In the genomic region with DNA sequence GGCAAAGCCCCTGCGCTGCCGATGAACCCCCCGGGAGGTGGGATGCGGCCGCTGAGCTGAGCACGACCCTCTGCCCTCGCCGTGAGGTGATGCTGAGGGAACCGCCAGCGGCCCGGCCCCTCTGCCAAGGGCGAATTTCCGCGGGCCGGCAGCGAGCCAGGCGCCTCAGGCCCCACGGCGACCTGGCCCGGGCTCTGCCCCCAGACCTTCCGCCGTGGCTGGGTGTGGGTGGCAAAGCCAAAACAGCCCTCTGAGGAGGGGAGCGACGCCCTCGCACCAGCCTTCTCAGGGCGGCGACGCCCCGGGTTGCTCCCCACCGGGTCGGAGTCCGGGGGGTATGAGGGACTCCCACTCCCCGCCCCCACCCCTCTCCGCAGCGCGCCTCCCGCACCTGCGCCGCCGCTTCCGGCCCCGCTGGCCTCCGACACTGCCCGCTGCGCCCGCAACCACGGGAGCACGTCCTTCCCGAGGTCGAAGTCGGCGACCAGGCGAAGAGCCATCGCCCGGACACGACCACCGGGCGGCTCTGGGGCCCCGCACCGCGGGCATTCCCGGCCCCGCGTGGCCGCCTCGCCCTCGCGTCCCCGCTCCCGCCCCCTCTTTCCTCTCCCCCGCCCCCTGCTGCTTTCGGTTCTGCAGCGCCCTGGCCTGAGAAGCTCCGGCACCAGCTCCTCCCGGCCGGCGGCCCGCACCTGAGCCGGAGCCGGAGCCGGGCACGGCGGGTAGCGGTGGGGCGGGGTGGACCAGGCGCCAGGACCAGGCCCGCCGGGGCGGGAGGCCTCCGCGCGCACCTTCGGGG, we compare ENCODE assay signal across 1 cellular context.
A peak's percentile ranks its signal among the peaks of the same experiment; 100 is the strongest.
TF ChIP-seq lines count a peak whose summit lies in the region.

A gene with protein sequence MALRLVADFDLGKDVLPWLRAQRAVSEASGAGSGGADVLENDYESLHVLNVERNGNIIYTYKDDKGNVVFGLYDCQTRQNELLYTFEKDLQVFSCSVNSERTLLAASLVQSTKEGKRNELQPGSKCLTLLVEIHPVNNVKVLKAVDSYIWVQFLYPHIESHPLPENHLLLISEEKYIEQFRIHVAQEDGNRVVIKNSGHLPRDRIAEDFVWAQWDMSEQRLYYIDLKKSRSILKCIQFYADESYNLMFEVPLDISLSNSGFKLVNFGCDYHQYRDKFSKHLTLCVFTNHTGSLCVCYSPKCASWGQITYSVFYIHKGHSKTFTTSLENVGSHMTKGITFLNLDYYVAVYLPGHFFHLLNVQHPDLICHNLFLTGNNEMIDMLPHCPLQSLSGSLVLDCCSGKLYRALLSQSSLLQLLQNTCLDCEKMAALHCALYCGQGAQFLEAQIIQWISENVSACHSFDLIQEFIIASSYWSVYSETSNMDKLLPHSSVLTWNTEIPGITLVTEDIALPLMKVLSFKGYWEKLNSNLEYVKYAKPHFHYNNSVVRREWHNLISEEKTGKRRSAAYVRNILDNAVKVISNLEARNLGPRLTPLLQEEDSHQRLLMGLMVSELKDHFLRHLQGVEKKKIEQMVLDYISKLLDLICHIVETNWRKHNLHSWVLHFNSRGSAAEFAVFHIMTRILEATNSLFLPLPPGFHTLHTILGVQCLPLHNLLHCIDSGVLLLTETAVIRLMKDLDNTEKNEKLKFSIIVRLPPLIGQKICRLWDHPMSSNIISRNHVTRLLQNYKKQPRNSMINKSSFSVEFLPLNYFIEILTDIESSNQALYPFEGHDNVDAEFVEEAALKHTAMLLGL (minus strand): TSS at position 528 of the 799 bp plus-strand sequence. CDS start 28 bp downstream, at position 500.

TF ChIP-seq in HepG2, 621 proteins besides CTCF, POLR2A, EP300 and RAD21 (continued from another document and continues in another):
- TF ChIP-seq, protein P1, sequence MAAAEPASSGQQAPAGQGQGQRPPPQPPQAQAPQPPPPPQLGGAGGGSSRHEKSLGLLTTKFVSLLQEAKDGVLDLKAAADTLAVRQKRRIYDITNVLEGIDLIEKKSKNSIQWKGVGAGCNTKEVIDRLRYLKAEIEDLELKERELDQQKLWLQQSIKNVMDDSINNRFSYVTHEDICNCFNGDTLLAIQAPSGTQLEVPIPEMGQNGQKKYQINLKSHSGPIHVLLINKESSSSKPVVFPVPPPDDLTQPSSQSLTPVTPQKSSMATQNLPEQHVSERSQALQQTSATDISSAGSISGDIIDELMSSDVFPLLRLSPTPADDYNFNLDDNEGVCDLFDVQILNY (CRISPR knock-in tag; conservative IDR thresholded peaks at IDR 0.05) = peak; percentile 22; the same call in 1 of the 2 replicates
- TF ChIP-seq BORCS8-MEF2B (CRISPR knock-in tag; IDR thresholded peaks at IDR 0.05) (peak; percentile 63), AKAP8 (CRISPR knock-in tag; IDR thresholded peaks at IDR 0.05) (peak; percentile 58; the same call in 1 of the 2 replicates), GABPA (IDR thresholded peaks at IDR 0.05; ENCODE audit: low read depth, low read length) (peak; percentile 36), GABPA (CRISPR knock-in tag; IDR thresholded peaks at IDR 0.05; ENCODE audit: low read depth) (no peak), SP1 (IDR thresholded peaks at IDR 0.05) (no peak), SP1 (CRISPR knock-in tag; IDR thresholded peaks at IDR 0.05) (no peak), ZNF720 (CRISPR knock-in tag; IDR thresholded peaks at IDR 0.05) (no peak), ZNF121 (CRISPR knock-in tag; IDR thresholded peaks at IDR 0.05) (no peak; the same call in 1 of the 2 replicates), ZNF790 (CRISPR knock-in tag; IDR thresholded peaks at IDR 0.05; ENCODE audit: borderline replicate concordance) (0 out of 2 replicates have a peak, but pooled peaks have one; percentile 33), KMT2A (CRISPR knock-in tag; IDR thresholded peaks at IDR 0.05) (peak; percentile 86; the same call in 1 of the 2 replicates), ZNF674 (CRISPR knock-in tag; IDR thresholded peaks at IDR 0.05; ENCODE audit: low read depth) (0 out of 2 replicates have a peak, but pooled peaks have one; percentile 80), ZNF792 (CRISPR knock-in tag; IDR thresholded peaks at IDR 0.05) (no peak), ZNF451 (CRISPR knock-in tag; IDR thresholded peaks at IDR 0.05) (peak; percentile 70; the same call in 1 of the 2 replicates), ZNF614 (CRISPR knock-in tag; IDR thresholded peaks at IDR 0.05; ENCODE audit: borderline replicate concordance) (no peak), REL (CRISPR knock-in tag; conservative IDR thresholded peaks at IDR 0.05) (peak; percentile 84; the same call in 1 of the 2 replicates), MAZ (IDR thresholded peaks at IDR 0.05; ENCODE audit: borderline replicate concordance, low read depth, low read length) (0 out of 2 replicates have a peak, but pooled peaks have one; percentile 19), MAZ (CRISPR knock-in tag; IDR thresholded peaks at IDR 0.05; ENCODE audit: low read depth) (no peak)
- TF ChIP-seq, protein P2, sequence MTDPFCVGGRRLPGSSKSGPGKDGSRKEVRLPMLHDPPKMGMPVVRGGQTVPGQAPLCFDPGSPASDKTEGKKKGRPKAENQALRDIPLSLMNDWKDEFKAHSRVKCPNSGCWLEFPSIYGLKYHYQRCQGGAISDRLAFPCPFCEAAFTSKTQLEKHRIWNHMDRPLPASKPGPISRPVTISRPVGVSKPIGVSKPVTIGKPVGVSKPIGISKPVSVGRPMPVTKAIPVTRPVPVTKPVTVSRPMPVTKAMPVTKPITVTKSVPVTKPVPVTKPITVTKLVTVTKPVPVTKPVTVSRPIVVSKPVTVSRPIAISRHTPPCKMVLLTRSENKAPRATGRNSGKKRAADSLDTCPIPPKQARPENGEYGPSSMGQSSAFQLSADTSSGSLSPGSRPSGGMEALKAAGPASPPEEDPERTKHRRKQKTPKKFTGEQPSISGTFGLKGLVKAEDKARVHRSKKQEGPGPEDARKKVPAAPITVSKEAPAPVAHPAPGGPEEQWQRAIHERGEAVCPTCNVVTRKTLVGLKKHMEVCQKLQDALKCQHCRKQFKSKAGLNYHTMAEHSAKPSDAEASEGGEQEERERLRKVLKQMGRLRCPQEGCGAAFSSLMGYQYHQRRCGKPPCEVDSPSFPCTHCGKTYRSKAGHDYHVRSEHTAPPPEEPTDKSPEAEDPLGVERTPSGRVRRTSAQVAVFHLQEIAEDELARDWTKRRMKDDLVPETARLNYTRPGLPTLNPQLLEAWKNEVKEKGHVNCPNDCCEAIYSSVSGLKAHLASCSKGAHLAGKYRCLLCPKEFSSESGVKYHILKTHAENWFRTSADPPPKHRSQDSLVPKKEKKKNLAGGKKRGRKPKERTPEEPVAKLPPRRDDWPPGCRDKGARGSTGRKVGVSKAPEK (CRISPR knock-in tag; IDR thresholded peaks at IDR 0.05; ENCODE audit: borderline replicate concordance) = 0 out of 2 replicates have a peak, but pooled peaks have one; percentile 60
- TF ChIP-seq, protein P3, sequence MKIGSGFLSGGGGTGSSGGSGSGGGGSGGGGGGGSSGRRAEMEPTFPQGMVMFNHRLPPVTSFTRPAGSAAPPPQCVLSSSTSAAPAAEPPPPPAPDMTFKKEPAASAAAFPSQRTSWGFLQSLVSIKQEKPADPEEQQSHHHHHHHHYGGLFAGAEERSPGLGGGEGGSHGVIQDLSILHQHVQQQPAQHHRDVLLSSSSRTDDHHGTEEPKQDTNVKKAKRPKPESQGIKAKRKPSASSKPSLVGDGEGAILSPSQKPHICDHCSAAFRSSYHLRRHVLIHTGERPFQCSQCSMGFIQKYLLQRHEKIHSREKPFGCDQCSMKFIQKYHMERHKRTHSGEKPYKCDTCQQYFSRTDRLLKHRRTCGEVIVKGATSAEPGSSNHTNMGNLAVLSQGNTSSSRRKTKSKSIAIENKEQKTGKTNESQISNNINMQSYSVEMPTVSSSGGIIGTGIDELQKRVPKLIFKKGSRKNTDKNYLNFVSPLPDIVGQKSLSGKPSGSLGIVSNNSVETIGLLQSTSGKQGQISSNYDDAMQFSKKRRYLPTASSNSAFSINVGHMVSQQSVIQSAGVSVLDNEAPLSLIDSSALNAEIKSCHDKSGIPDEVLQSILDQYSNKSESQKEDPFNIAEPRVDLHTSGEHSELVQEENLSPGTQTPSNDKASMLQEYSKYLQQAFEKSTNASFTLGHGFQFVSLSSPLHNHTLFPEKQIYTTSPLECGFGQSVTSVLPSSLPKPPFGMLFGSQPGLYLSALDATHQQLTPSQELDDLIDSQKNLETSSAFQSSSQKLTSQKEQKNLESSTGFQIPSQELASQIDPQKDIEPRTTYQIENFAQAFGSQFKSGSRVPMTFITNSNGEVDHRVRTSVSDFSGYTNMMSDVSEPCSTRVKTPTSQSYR (CRISPR knock-in tag; IDR thresholded peaks at IDR 0.05; ENCODE audit: borderline replicate concordance) = peak; percentile 64; the same call in 1 of the 2 replicates
- TF ChIP-seq, protein P4, sequence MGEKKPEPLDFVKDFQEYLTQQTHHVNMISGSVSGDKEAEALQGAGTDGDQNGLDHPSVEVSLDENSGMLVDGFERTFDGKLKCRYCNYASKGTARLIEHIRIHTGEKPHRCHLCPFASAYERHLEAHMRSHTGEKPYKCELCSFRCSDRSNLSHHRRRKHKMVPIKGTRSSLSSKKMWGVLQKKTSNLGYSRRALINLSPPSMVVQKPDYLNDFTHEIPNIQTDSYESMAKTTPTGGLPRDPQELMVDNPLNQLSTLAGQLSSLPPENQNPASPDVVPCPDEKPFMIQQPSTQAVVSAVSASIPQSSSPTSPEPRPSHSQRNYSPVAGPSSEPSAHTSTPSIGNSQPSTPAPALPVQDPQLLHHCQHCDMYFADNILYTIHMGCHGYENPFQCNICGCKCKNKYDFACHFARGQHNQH (CRISPR knock-in tag; IDR thresholded peaks at IDR 0.05) = no peak
- TF ChIP-seq, protein P5, sequence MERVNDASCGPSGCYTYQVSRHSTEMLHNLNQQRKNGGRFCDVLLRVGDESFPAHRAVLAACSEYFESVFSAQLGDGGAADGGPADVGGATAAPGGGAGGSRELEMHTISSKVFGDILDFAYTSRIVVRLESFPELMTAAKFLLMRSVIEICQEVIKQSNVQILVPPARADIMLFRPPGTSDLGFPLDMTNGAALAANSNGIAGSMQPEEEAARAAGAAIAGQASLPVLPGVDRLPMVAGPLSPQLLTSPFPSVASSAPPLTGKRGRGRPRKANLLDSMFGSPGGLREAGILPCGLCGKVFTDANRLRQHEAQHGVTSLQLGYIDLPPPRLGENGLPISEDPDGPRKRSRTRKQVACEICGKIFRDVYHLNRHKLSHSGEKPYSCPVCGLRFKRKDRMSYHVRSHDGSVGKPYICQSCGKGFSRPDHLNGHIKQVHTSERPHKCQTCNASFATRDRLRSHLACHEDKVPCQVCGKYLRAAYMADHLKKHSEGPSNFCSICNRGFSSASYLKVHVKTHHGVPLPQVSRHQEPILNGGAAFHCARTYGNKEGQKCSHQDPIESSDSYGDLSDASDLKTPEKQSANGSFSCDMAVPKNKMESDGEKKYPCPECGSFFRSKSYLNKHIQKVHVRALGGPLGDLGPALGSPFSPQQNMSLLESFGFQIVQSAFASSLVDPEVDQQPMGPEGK (CRISPR knock-in tag; IDR thresholded peaks at IDR 0.05) = peak; percentile 88
- TF ChIP-seq, protein P6, sequence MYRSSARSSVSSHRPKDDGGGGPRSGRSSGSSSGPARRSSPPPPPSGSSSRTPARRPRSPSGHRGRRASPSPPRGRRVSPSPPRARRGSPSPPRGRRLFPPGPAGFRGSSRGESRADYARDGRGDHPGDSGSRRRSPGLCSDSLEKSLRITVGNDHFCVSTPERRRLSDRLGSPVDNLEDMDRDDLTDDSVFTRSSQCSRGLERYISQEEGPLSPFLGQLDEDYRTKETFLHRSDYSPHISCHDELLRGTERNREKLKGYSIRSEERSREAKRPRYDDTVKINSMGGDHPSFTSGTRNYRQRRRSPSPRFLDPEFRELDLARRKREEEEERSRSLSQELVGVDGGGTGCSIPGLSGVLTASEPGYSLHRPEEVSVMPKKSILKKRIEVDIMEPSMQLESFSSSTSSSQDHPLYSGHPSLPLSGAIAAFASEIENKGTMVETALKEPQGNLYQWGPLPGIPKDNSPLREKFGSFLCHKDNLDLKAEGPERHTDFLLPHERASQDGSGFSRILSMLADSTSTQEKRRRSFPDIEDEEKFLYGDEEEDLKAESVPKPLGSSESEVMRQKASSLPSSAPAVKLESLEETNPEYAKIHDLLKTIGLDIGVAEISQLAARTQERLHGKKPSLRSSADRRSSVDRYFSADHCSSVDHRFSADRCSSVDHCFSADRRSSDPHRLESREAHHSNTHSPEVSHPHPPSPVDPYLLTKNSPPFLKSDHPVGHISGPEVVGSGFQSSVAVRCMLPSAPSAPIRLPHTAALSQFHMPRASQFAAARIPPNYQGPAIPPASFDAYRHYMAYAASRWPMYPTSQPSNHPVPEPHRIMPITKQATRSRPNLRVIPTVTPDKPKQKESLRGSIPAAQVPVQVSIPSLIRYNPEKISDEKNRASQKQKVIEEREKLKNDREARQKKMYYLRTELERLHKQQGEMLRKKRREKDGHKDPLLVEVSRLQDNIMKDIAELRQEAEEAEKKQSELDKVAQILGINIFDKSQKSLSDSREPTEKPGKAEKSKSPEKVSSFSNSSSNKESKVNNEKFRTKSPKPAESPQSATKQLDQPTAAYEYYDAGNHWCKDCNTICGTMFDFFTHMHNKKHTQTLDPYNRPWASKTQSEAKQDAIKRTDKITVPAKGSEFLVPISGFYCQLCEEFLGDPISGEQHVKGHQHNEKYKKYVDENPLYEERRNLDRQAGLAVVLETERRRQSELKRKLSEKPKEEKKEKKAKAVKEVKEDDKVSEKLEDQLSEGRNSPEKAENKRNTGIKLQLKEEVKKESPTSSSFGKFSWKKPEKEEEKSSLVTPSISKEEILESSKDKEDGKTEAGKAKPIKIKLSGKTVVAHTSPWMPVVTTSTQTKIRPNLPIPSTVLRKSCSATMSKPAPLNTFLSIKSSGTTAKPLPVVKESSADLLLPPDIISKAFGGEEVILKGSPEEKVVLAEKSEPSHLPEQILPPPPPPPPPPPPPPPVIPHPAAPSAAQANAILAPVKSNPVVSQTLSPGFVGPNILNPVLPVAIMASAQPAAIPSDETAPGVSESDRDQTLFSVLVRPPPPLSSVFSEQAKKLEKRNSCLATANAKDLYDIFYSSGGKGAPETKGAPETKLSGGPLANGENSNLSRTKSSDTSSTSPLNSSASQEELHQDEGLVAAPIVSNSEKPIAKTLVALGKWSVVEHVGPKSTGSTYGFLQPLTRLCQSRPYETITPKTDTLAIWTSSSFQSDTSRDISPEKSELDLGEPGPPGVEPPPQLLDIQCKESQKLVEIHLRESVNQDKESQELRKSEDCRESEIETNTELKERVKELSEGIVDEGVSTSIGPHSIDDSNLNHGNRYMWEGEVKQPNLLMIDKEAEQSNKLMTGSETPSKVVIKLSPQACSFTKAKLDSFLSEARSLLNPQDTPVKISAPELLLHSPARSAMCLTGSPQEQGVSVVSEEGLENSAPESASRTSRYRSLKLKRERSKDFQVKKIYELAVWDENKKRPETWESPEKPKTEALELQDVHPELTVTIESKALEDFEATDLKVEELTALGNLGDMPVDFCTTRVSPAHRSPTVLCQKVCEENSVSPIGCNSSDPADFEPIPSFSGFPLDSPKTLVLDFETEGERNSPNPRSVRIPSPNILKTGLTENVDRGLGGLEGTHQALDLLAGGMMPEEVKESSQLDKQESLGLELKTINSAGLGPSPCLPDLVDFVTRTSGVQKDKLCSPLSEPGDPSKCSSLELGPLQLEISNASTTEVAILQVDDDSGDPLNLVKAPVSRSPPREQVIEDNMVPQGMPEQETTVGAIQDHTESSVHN (CRISPR knock-in tag; IDR thresholded peaks at IDR 0.05) = no peak; the same call in 1 of the 2 replicates
- TF ChIP-seq, protein P7, sequence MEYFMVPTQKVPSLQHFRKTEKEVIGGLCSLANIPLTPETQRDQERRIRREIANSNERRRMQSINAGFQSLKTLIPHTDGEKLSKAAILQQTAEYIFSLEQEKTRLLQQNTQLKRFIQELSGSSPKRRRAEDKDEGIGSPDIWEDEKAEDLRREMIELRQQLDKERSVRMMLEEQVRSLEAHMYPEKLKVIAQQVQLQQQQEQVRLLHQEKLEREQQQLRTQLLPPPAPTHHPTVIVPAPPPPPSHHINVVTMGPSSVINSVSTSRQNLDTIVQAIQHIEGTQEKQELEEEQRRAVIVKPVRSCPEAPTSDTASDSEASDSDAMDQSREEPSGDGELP (IDR thresholded peaks at IDR 0.05; ENCODE audit: borderline replicate concordance, low read depth) = no peak
